Comparison of ENCODE assay signal across 5 cellular contexts in genomic region chr14:105768039-105768438, GRCh38.
A peak's percentile ranks its signal among the peaks of the same experiment; 100 is the strongest.
DNase-seq lines count a peak whose midpoint lies in the region; ATAC-seq, FAIRE-seq and TF ChIP-seq lines count a peak whose summit lies in the region.
"Not testable (repeated sequence)": the region's sequence is repeated elsewhere in the genome, so short reads cannot be mapped to it uniquely, and the experiment has no call there.

No MANE protein-coding gene starts in this region.

- not testable (repeated sequence) for H3K9me3 Mint-ChIP-seq in stimulated activated naive B cell treated with anti-CD40 and anti-IgM and Interleukin-4, amounts not matched to agents 10 μg/mL and 1 μg/mL and 100 μg/mL, for 72 hours

- H3K4me3 Mint-ChIP-seq in stimulated activated naive B cell treated with anti-CD40 and anti-IgM and Interleukin-4, amounts not matched to agents 10 μg/mL and 1 μg/mL and 100 μg/mL, for 72 hours: peak overlapping the region in 1 of 2 donors; percentile 50

- ATAC-seq in RWPE2 (ENCODE audit: low read depth): 0 out of 3 replicates have a peak, but pooled peaks have one; percentile 20
- peak; percentile 24 to 56 for ATAC-seq in stimulated activated naive B cell treated with anti-CD40 and anti-IgM and Interleukin-4, amounts not matched to agents 10 μg/mL and 1 μg/mL and 100 μg/mL, for 72 hours (replicated peaks)

- peak overlapping the region; percentile 73 for H3K27ac Mint-ChIP-seq in stimulated activated naive B cell treated with anti-CD40 and anti-IgM and Interleukin-4, amounts not matched to agents 10 μg/mL and 1 μg/mL and 100 μg/mL, for 72 hours

- intact Hi-C loops in spleen (cut with DNase I; ENCODE audit: low total_unique reads): not testable (repeated sequence)

- not testable (repeated sequence) for H3K4me1 ChIP-seq in RWPE2 (ENCODE audit: insufficient read depth, poor library complexity, severe bottlenecking); spleen

- TF ChIP-seq POLR2A in spleen (IDR thresholded peaks at IDR 0.05): not testable (repeated sequence)

- not testable (repeated sequence) for H3K27ac ChIP-seq in RWPE2 (ENCODE audit: poor library complexity, severe bottlenecking); spleen

- WGBS in spleen, 5 donors: 72 to 87% (median 78%) methylated on average over 3 to 12 of the region's 17 CpGs

- not testable (repeated sequence) for H3K9me3 ChIP-seq in RWPE2 (ENCODE audit: severe bottlenecking); spleen

- H3K36me3 ChIP-seq in RWPE2 (ENCODE audit: low read depth); spleen: not testable (repeated sequence)

- H3K4me3 ChIP-seq in RWPE2 (ENCODE audit: severe bottlenecking); spleen: not testable (repeated sequence)

- peaks cover 36 to 53% of the 10 kb centered on the region in 2 donors for H3K4me1 Mint-ChIP-seq in stimulated activated naive B cell treated with anti-CD40 and anti-IgM and Interleukin-4, amounts not matched to agents 10 μg/mL and 1 μg/mL and 100 μg/mL, for 72 hours

- TF ChIP-seq CTCF in RWPE2 (IDR thresholded peaks at IDR 0.05; ENCODE audit: poor library complexity, severe bottlenecking); spleen (IDR thresholded peaks at IDR 0.05 in 8 of 11, conservative IDR thresholded peaks at IDR 0.05 in 3 of 11): not testable (repeated sequence)

- peaks cover 51 to 63% of the 10 kb centered on the region in 2 donors for H3K36me3 Mint-ChIP-seq in stimulated activated naive B cell treated with anti-CD40 and anti-IgM and Interleukin-4, amounts not matched to agents 10 μg/mL and 1 μg/mL and 100 μg/mL, for 72 hours

- not testable (repeated sequence) for DNase-seq in RWPE2 (ENCODE audit: low spot score); stimulated activated naive B cell treated with anti-CD40 and anti-IgM and Interleukin-4, amounts not matched to agents 10 μg/mL and 1 μg/mL and 100 μg/mL, for 72 hours; urothelium cell line (ENCODE audit: low spot score)
- DNase-seq in activated effector memory CD4-positive, alpha-beta T cell treated with anti-CD3 and anti-CD28 coated beads, Interleukin-2, amount 50 U/mL, for 16 hours: peak; percentile 50
- peak; percentile 59 for DNase-seq in spleen

- not testable (repeated sequence) for H3K27me3 Mint-ChIP-seq in stimulated activated naive B cell treated with anti-CD40 and anti-IgM and Interleukin-4, amounts not matched to agents 10 μg/mL and 1 μg/mL and 100 μg/mL, for 72 hours

- H3K27me3 ChIP-seq in RWPE2 (ENCODE audit: insufficient read depth, poor library complexity, severe bottlenecking); spleen (replicated peaks in 1 of 7): not testable (repeated sequence)

- FAIRE-seq in urothelium cell line (lab: Jason Lieb, UNC): peak; percentile 5
